26 cellular contexts compared by ENCODE assay signal in the genomic region with DNA sequence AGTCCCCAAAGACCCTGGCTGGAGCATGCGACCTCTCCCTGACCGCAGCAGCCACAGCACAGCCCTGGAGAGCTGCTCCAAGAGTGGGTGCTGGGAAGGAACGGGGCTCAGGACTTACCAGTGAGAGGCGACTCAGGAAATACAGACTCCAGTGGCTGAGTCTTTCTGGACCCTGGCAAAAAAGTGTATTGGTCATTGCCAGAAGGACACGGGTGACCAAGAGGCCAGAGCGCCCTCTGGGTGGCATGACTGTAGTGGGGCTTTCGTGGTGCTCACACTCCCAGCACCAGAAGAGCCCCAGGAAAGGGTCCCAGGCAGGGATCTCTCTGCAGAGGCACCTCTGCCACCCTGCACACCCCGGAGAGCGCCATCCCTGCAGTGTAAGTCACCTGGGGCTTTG. TPM values are rescaled to one million over a fixed set of nuclear protein-coding genes. Genes with fewer than 3 reads are reported as not detected.
"Had no signal": no experiment of that assay in that cellular context is flagged by ENCODE, and none has a peak within 500 bp of the region (broad histone marks: within the 10 kb centered on the region; RNA-seq: fewer than 3 reads in every experiment).

No MANE protein-coding gene starts in this region.

- ATAC-seq: psoas muscle; right cardiac atrium; stimulated activated naive CD8-positive, alpha-beta T cell treated with anti-CD3 and anti-CD28 coated beads, Interleukin-15, amount 100 ng/mL, for 72 hours; WTC11 had no signal

- H3K4me1 ChIP-seq: foreskin keratinocyte, psoas muscle had no signal

- H3K27ac ChIP-seq: adrenal gland, dorsolateral prefrontal cortex, foreskin keratinocyte, psoas muscle, SK-N-MC, testis had no signal

- H3K36me3 Mint-ChIP-seq: activated naive CD4-positive, alpha-beta T cell treated with anti-CD3 and anti-CD28 coated beads, Interleukin-2, amount 50 U/mL, for 72 hours; mesothelial cell of epicardium; WTC11 had no signal

- H3K27ac Mint-ChIP-seq: activated CD4-positive, alpha-beta memory T cell treated with anti-CD3 and anti-CD28 coated beads, Interleukin-2, amount 10 ng/mL, durations not matched to agents 7 days and 5 days; activated naive CD4-positive, alpha-beta T cell treated with anti-CD3 and anti-CD28 coated beads, Interleukin-2, amount 50 U/mL, for 72 hours; mesothelial cell of epicardium; nephron progenitor cell; WTC11 had no signal

- H3K36me3 ChIP-seq: adrenal gland had no signal

- H3K4me1 Mint-ChIP-seq: activated CD4-positive, alpha-beta memory T cell treated with anti-CD3 and anti-CD28 coated beads, Interleukin-2, amount 10 ng/mL, durations not matched to agents 7 days and 5 days; mesothelial cell of epicardium had no signal

- H3K9me3 Mint-ChIP-seq: activated CD4-positive, alpha-beta memory T cell treated with anti-CD3 and anti-CD28 coated beads, Interleukin-2, amount 10 ng/mL, durations not matched to agents 7 days and 5 days; activated naive CD4-positive, alpha-beta T cell treated with anti-CD3 and anti-CD28 coated beads, Interleukin-2, amount 50 U/mL, for 72 hours; stimulated activated naive CD8-positive, alpha-beta T cell treated with anti-CD3 and anti-CD28 coated beads, Interleukin-15, amount 100 ng/mL, for 72 hours had no signal

- H3K9me3 ChIP-seq: adrenal gland, psoas muscle, testis had no signal

- H3K4me3 Mint-ChIP-seq: activated CD4-positive, alpha-beta memory T cell treated with anti-CD3 and anti-CD28 coated beads, Interleukin-2, amount 10 ng/mL, durations not matched to agents 7 days and 5 days; mesothelial cell of epicardium; nephron progenitor cell; stimulated activated naive CD8-positive, alpha-beta T cell treated with anti-CD3 and anti-CD28 coated beads, Interleukin-15, amount 100 ng/mL, for 72 hours; WTC11 had no signal

- DNase-seq: activated CD4-positive, alpha-beta memory T cell treated with anti-CD3 and anti-CD28 coated beads, Interleukin-2, amount 10 ng/mL, durations not matched to agents 7 days and 5 days; activated CD4-positive, alpha-beta T cell treated with anti-CD3 and anti-CD28 coated beads for 4 hours; activated T-cell treated with anti-CD3 and anti-CD28 coated beads, Interleukin-2, amount 50 U/mL, for 1 hour; foreskin keratinocyte; hippocampal formation; nephron progenitor cell; psoas muscle; small intestine; stimulated activated CD4-positive, alpha-beta T cell treated with anti-CD3 and anti-CD28 coated beads, Interleukin-4, amount 100 ng/mL, for 1 hour; stimulated activated naive CD8-positive, alpha-beta T cell treated with anti-CD3 and anti-CD28 coated beads, Interleukin-15, amount 100 ng/mL, for 72 hours; testis had no signal

- H3K4me3 ChIP-seq: adrenal gland, dorsolateral prefrontal cortex, lung, psoas muscle, SK-N-MC, testis had no signal

- H3K27me3 ChIP-seq: testis had no signal

RNA-seq across cellular contexts. Expression of a gene that starts 8.9 kb away (rescaled TPM):
- total RNA-seq: T-helper 2 cell treated with Interferon-gamma antibody and Interleukin-4, amounts not matched to agents 100 ng/mL and 5 ng/mL, for 36 hours had no signal

RNA-seq across cellular contexts. Expression of a gene that starts 38.8 kb away (rescaled TPM):
- total RNA-seq: activated CD4-positive, alpha-beta memory T cell treated with anti-CD3 and anti-CD28 coated beads, Interleukin-2, amount 10 ng/mL, durations not matched to agents 7 days and 5 days; activated naive CD4-positive, alpha-beta T cell treated with anti-CD3 and anti-CD28 coated beads, Interleukin-2, amount 50 U/mL, for 72 hours; adrenal gland; astrocyte; bronchial epithelial cell; epithelial cell of proximal tubule; fibroblast of lung; foreskin keratinocyte; lung; mesothelial cell of epicardium; osteocyte; psoas muscle; right cardiac atrium; T-helper 2 cell treated with Interferon-gamma antibody and Interleukin-4, amounts not matched to agents 100 ng/mL and 5 ng/mL, for 36 hours; ureter; WTC11 had no signal
